ENCODE assay signal across 8 cellular contexts in genomic region chr1:111030590-111030989, GRCh38.
A peak's percentile ranks its signal among the peaks of the same experiment; 100 is the strongest.
DNase-seq lines count a peak whose midpoint lies in the region; ATAC-seq and TF ChIP-seq lines count a peak whose summit lies in the region.

No MANE protein-coding gene starts in this region.

- H3K27ac Mint-ChIP-seq in activated CD4-positive, alpha-beta memory T cell treated with anti-CD3 and anti-CD28 coated beads for 36 hours: no peak overlapping the region
- H3K27ac Mint-ChIP-seq in progenitor cell of endocrine pancreas (no peak overlapping the region), mesothelial cell of epicardium (no peak overlapping the region)

- no peaks in the 10 kb centered on the region for H3K4me1 Mint-ChIP-seq in activated CD4-positive, alpha-beta memory T cell treated with anti-CD3 and anti-CD28 coated beads for 36 hours (ENCODE audit: low read depth)
- H3K4me1 Mint-ChIP-seq in progenitor cell of endocrine pancreas (ENCODE audit: low read depth) (no peaks in the 10 kb centered on the region), mesothelial cell of epicardium (no peaks in the 10 kb centered on the region)

- in situ Hi-C loops in Caki2 (cut with HindIII; ENCODE audit: low pct_unique_long_range_greater_than_20kb, low sequenced_read_pairs): no loop called here

- no peaks in the 10 kb centered on the region for H3K9me3 Mint-ChIP-seq in activated CD4-positive, alpha-beta memory T cell treated with anti-CD3 and anti-CD28 coated beads for 36 hours
- H3K9me3 Mint-ChIP-seq in progenitor cell of endocrine pancreas (ENCODE audit: low read depth) (peaks cover 4% of the 10 kb centered on the region), mesothelial cell of epicardium (peaks cover 17% of the 10 kb centered on the region)

- H3K4me3 Mint-ChIP-seq in activated CD4-positive, alpha-beta memory T cell treated with anti-CD3 and anti-CD28 coated beads for 36 hours: no peak overlapping the region
- H3K4me3 Mint-ChIP-seq in progenitor cell of endocrine pancreas (ENCODE audit: low read depth) (no peak overlapping the region), mesothelial cell of epicardium (no peak overlapping the region)

- CTCF ChIA-PET in activated CD4-positive, alpha-beta memory T cell treated with anti-CD3 and anti-CD28 coated beads for 36 hours (lab: Charles Lee): interaction anchor here (0.5 to 3.3 kb wide), 59 partner anchors 8 to 938 kb away, joined by 3 to 27 read pairs (median 4); partner anchors contain the start of genes CD53, CEPT1 and DRAM2

- TF ChIP-seq CTCF in progenitor cell of endocrine pancreas (IDR thresholded peaks at IDR 0.05; ENCODE audit: unreplicated experiment): peak; percentile 71
- no peak for TF ChIP-seq CTCF in mesothelial cell of epicardium (IDR thresholded peaks at IDR 0.05; ENCODE audit: unreplicated experiment)

- H3K36me3 Mint-ChIP-seq in activated CD4-positive, alpha-beta memory T cell treated with anti-CD3 and anti-CD28 coated beads for 36 hours: no peaks in the 10 kb centered on the region
- no peaks in the 10 kb centered on the region for H3K36me3 Mint-ChIP-seq in progenitor cell of endocrine pancreas (ENCODE audit: insufficient read depth)
- no peaks in the 10 kb centered on the region for H3K36me3 Mint-ChIP-seq in mesothelial cell of epicardium

- intact Hi-C loops in activated CD4-positive, alpha-beta memory T cell treated with anti-CD3 and anti-CD28 coated beads for 36 hours (cut with micrococcal nuclease): loop anchor here (2.0 to 5.0 kb wide), 2 partner anchors 192 to 372 kb away; no protein-coding TSS in a partner anchor

- POLR2A ChIA-PET in activated CD4-positive, alpha-beta memory T cell treated with anti-CD3 and anti-CD28 coated beads for 36 hours (lab: Charles Lee): no interaction called here

- no peak for ATAC-seq in HG03354 (IDR thresholded peaks at IDR 0.05; ENCODE audit: poor library complexity, severe bottlenecking, unreplicated experiment)

- DNase-seq in Caki2 (ENCODE audit: low read depth) (peak; percentile 25), HCEC 1CT (peak; percentile 52), NCI-H748 (lab: John Stamatoyannopoulos, UW; ENCODE audit: unreplicated experiment) (peak; percentile 64), fibroblast of gingiva (ENCODE audit: low read depth) (peak; percentile 57), progenitor cell of endocrine pancreas (ENCODE audit: low spot score, unreplicated experiment) (peak; percentile 14), mesothelial cell of epicardium (ENCODE audit: low spot score in 2 of 2, unreplicated experiment in 2 of 2) (no peak)
- peak; percentile 53 for DNase-seq in activated CD4-positive, alpha-beta memory T cell treated with anti-CD3 and anti-CD28 coated beads for 36 hours

- peaks cover 10% of the 10 kb centered on the region for H3K27me3 Mint-ChIP-seq in activated CD4-positive, alpha-beta memory T cell treated with anti-CD3 and anti-CD28 coated beads for 36 hours
- H3K27me3 Mint-ChIP-seq in progenitor cell of endocrine pancreas: no peaks in the 10 kb centered on the region
- peaks cover 2% of the 10 kb centered on the region for H3K27me3 Mint-ChIP-seq in mesothelial cell of epicardium (ENCODE audit: low read depth)

Comparison
In these comparisons a context has a peak if more than half of its experiments do, and no peak if none do; other contexts are left out.
1. DNase-seq: peak in Caki2 (single experiment), HCEC 1CT (single experiment), NCI-H748 (single experiment), activated CD4-positive, alpha-beta memory T cell treated with anti-CD3 and anti-CD28 coated beads for 36 hours (single experiment), fibroblast of gingiva (single experiment) and progenitor cell of endocrine pancreas (single experiment); none in mesothelial cell of epicardium (0 of 2).